In the genomic region with DNA sequence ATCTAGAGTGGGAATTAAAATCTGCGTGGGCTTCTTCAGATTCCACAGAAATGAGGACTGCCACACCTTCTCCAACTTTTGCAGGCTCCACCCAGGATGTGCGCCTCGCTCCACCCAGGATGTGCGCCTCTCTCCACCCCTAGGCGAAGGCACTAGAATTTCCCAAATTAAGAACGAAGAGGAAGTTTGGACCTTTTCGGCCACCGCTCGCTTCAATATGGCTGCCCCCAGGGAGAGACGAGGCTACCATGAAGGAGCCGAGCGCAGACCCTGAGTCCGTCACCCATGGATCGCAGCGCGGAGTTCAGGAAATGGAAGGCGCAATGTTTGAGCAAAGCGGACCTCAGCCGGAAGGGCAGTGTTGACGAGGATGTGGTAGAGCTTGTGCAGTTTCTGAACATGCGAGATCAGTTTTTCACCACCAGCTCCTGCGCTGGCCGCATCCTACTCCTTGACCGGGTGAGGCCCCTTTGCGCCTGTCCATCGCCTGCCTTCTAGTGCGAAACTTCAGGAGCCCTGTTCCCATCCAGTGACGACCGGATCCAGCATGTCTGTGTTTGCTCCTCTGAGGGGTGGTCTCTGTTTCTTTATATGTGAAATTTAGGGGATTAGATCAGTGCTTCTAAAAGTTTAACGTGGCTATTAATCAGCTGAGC, we compare ENCODE assay signal across 8 cellular contexts. TPM values are rescaled to one million over a fixed set of nuclear protein-coding genes. Genes with fewer than 3 reads are reported as not detected.
DNase-seq lines count a peak whose midpoint lies in the region; ATAC-seq and TF ChIP-seq lines count a peak whose summit lies in the region.

A gene with protein sequence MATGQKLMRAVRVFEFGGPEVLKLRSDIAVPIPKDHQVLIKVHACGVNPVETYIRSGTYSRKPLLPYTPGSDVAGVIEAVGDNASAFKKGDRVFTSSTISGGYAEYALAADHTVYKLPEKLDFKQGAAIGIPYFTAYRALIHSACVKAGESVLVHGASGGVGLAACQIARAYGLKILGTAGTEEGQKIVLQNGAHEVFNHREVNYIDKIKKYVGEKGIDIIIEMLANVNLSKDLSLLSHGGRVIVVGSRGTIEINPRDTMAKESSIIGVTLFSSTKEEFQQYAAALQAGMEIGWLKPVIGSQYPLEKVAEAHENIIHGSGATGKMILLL (minus strand): TSS at position 91 of the 656 bp plus-strand sequence. CDS start 8,229 bp downstream, outside the sequence.
A gene with protein sequence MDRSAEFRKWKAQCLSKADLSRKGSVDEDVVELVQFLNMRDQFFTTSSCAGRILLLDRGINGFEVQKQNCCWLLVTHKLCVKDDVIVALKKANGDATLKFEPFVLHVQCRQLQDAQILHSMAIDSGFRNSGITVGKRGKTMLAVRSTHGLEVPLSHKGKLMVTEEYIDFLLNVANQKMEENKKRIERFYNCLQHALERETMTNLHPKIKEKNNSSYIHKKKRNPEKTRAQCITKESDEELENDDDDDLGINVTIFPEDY (plus strand): TSS at position 193 of the 656 bp plus-strand sequence. CDS start 93 bp downstream, at position 286.

- H3K27me3 Mint-ChIP-seq in activated T-helper 2 cell treated with anti-CD3 and anti-CD28 coated beads, Interferon-gamma antibody, Interleukin-2, Interleukin-4, amounts not matched to agents 10 μg/mL and 5 μg/mL and 100 μg/mL, durations not matched to agents 14 hours and 24 hours and 36 hours (ENCODE audit: low read depth) = no peaks in the 10 kb centered on the region
- H3K27me3 Mint-ChIP-seq in nephron progenitor cell (ENCODE audit: low read depth, poor library complexity) = no peaks in the 10 kb centered on the region
- H3K27me3 Mint-ChIP-seq in stimulated activated naive CD8-positive, alpha-beta T cell treated with anti-CD3 and anti-CD28 coated beads, Interleukin-15, amount 100 ng/mL, for 72 hours = no peaks in the 10 kb centered on the region

- no peaks in the 10 kb centered on the region for H3K9me3 Mint-ChIP-seq in activated T-helper 2 cell treated with anti-CD3 and anti-CD28 coated beads, Interferon-gamma antibody, Interleukin-2, Interleukin-4, amounts not matched to agents 10 μg/mL and 5 μg/mL and 100 μg/mL, durations not matched to agents 14 hours and 24 hours and 36 hours
- H3K9me3 Mint-ChIP-seq in nephron progenitor cell = peaks cover 31% of the 10 kb centered on the region
- no peaks in the 10 kb centered on the region for H3K9me3 Mint-ChIP-seq in stimulated activated naive CD8-positive, alpha-beta T cell treated with anti-CD3 and anti-CD28 coated beads, Interleukin-15, amount 100 ng/mL, for 72 hours

- H3K4me3 ChIP-seq in RWPE2 (ENCODE audit: severe bottlenecking) (peak within 1 kb of the TSS; percentile 71), fibroblast of the aortic adventitia (ENCODE audit: low read depth, low read length) (peak within 1 kb of the TSS; percentile 96)

- intact Hi-C loops in activated T-helper 2 cell treated with anti-CD3 and anti-CD28 coated beads, Interferon-gamma antibody, Interleukin-2, Interleukin-4, amounts not matched to agents 10 μg/mL and 5 μg/mL and 100 μg/mL, durations not matched to agents 14 hours and 24 hours and 36 hours (cut with micrococcal nuclease) = loop anchor here (1.0 to 5.0 kb wide), 5 partner anchors 12 to 1054 kb away; a partner anchor contains a TSS

- TF ChIP-seq CTCF in RWPE2 (IDR thresholded peaks at IDR 0.05; ENCODE audit: poor library complexity, severe bottlenecking) (no peak), fibroblast of the aortic adventitia (IDR thresholded peaks at IDR 0.05; ENCODE audit: insufficient read depth, low read length) (peak; percentile 0), nephron progenitor cell (IDR thresholded peaks at IDR 0.05) (no peak)

- H3K27ac ChIP-seq in RWPE2 (ENCODE audit: poor library complexity, severe bottlenecking) = peak within 1 kb of the TSS; percentile 69

- H3K27me3 ChIP-seq in RWPE2 (ENCODE audit: insufficient read depth, poor library complexity, severe bottlenecking) = no peaks in the 10 kb centered on the region

- H3K36me3 Mint-ChIP-seq in activated T-helper 2 cell treated with anti-CD3 and anti-CD28 coated beads, Interferon-gamma antibody, Interleukin-2, Interleukin-4, amounts not matched to agents 10 μg/mL and 5 μg/mL and 100 μg/mL, durations not matched to agents 14 hours and 24 hours and 36 hours (ENCODE audit: low read depth) = peaks cover 27% of the 10 kb centered on the region
- H3K36me3 Mint-ChIP-seq in nephron progenitor cell (ENCODE audit: low read depth) = peaks cover 52% of the 10 kb centered on the region

- no peaks in the 10 kb centered on the region for H3K9me3 ChIP-seq in RWPE2 (ENCODE audit: severe bottlenecking)

- H3K4me1 Mint-ChIP-seq in activated T-helper 2 cell treated with anti-CD3 and anti-CD28 coated beads, Interferon-gamma antibody, Interleukin-2, Interleukin-4, amounts not matched to agents 10 μg/mL and 5 μg/mL and 100 μg/mL, durations not matched to agents 14 hours and 24 hours and 36 hours (ENCODE audit: low read depth) = peaks cover 35% of the 10 kb centered on the region
- peaks cover 26% of the 10 kb centered on the region for H3K4me1 Mint-ChIP-seq in nephron progenitor cell
- H3K4me1 Mint-ChIP-seq in stimulated activated naive CD8-positive, alpha-beta T cell treated with anti-CD3 and anti-CD28 coated beads, Interleukin-15, amount 100 ng/mL, for 72 hours = peaks cover 48% of the 10 kb centered on the region

- H3K4me3 Mint-ChIP-seq in activated T-helper 2 cell treated with anti-CD3 and anti-CD28 coated beads, Interferon-gamma antibody, Interleukin-2, Interleukin-4, amounts not matched to agents 10 μg/mL and 5 μg/mL and 100 μg/mL, durations not matched to agents 14 hours and 24 hours and 36 hours (ENCODE audit: low read depth) = peak within 1 kb of the TSS; percentile 89
- H3K4me3 Mint-ChIP-seq in nephron progenitor cell = peak within 1 kb of the TSS; percentile 94
- H3K4me3 Mint-ChIP-seq in stimulated activated naive CD8-positive, alpha-beta T cell treated with anti-CD3 and anti-CD28 coated beads, Interleukin-15, amount 100 ng/mL, for 72 hours = peak within 1 kb of the TSS; percentile 86 to 89

- H3K4me1 ChIP-seq in RWPE2 (ENCODE audit: insufficient read depth, poor library complexity, severe bottlenecking) = peaks cover 14% of the 10 kb centered on the region

- H3K27ac Mint-ChIP-seq in activated T-helper 2 cell treated with anti-CD3 and anti-CD28 coated beads, Interferon-gamma antibody, Interleukin-2, Interleukin-4, amounts not matched to agents 10 μg/mL and 5 μg/mL and 100 μg/mL, durations not matched to agents 14 hours and 24 hours and 36 hours = peak within 1 kb of the TSS; percentile 96
- peak within 1 kb of the TSS; percentile 99 for H3K27ac Mint-ChIP-seq in nephron progenitor cell
- peak within 1 kb of the TSS; percentile 96 to 97 for H3K27ac Mint-ChIP-seq in stimulated activated naive CD8-positive, alpha-beta T cell treated with anti-CD3 and anti-CD28 coated beads, Interleukin-15, amount 100 ng/mL, for 72 hours

- ATAC-seq in RWPE2 (ENCODE audit: low read depth) = peak; percentile 88
- peak; percentile 86 for ATAC-seq in stimulated activated naive CD8-positive, alpha-beta T cell treated with anti-CD3 and anti-CD28 coated beads, Interleukin-15, amount 100 ng/mL, for 72 hours

- peaks cover 21% of the 10 kb centered on the region for H3K36me3 ChIP-seq in RWPE2 (ENCODE audit: low read depth)

- DNase-seq in Daoy (ENCODE audit: low read depth) (peak; percentile 97), GOT3 (lab: John Stamatoyannopoulos, UW) (peak; percentile 15), LoVo (ENCODE audit: low spot score) (peak; percentile 91), RWPE2 (ENCODE audit: low spot score) (peak; percentile 84), fibroblast of the aortic adventitia (ENCODE audit: low read depth) (peak; percentile 95), nephron progenitor cell (peak; percentile 80)
- peak; percentile 80 for DNase-seq in activated T-helper 2 cell treated with anti-CD3 and anti-CD28 coated beads, Interferon-gamma antibody, Interleukin-2, Interleukin-4, amounts not matched to agents 10 μg/mL and 5 μg/mL and 100 μg/mL, durations not matched to agents 14 hours and 24 hours and 36 hours (ENCODE audit: low spot score)
- DNase-seq in stimulated activated naive CD8-positive, alpha-beta T cell treated with anti-CD3 and anti-CD28 coated beads, Interleukin-15, amount 100 ng/mL, for 72 hours = peak; percentile 82 to 88

RNA-seq across cellular contexts. Expression of the first gene that starts in this region (rescaled TPM):
- 44.3 and 52.8 TPM in 2 replicates for total RNA-seq in Daoy (2014; rRNA removed; shearing (Covaris generic))
- 21.3 and 22.7 TPM in 2 replicates for total RNA-seq in activated T-helper 2 cell treated with anti-CD3 and anti-CD28 coated beads, Interferon-gamma antibody, Interleukin-2, Interleukin-4, amounts not matched to agents 10 μg/mL and 5 μg/mL and 100 μg/mL, durations not matched to agents 14 hours and 24 hours and 36 hours
- total RNA-seq in fibroblast of the aortic adventitia (ENCODE audit: low replicate concordance) = 31.4 and 51.3 TPM in 2 replicates

RNA-seq across cellular contexts. Expression of the second gene that starts in this region (rescaled TPM):
- 22.1 and 33.0 TPM in 2 replicates for total RNA-seq in Daoy (2014; rRNA removed; shearing (Covaris generic))
- 32.6 and 36.2 TPM in 2 replicates for total RNA-seq in activated T-helper 2 cell treated with anti-CD3 and anti-CD28 coated beads, Interferon-gamma antibody, Interleukin-2, Interleukin-4, amounts not matched to agents 10 μg/mL and 5 μg/mL and 100 μg/mL, durations not matched to agents 14 hours and 24 hours and 36 hours
- 19.2 and 19.6 TPM in 2 replicates for total RNA-seq in fibroblast of the aortic adventitia (ENCODE audit: low replicate concordance)

Comparison
In these comparisons a context has a peak if more than half of its experiments do, and no peak if none do; other contexts are left out.
1. Peak in every context shown above with its lines: DNase-seq, ATAC-seq, H3K4me3 ChIP-seq and H3K27ac ChIP-seq.
2. DNase-seq: peak in every context shown above with its lines; median percentile 97 in Daoy; 95 in fibroblast of the aortic adventitia; 91 in LoVo; 85 in stimulated activated naive CD8-positive, alpha-beta T cell treated with anti-CD3 and anti-CD28 coated beads, Interleukin-15, amount 100 ng/mL, for 72 hours; 84 in RWPE2; 80 in activated T-helper 2 cell treated with anti-CD3 and anti-CD28 coated beads, Interferon-gamma antibody, Interleukin-2, Interleukin-4, amounts not matched to agents 10 μg/mL and 5 μg/mL and 100 μg/mL, durations not matched to agents 14 hours and 24 hours and 36 hours; 80 in nephron progenitor cell; 15 in GOT3.